1 cellular context compared by ENCODE assay signal in genomic region chr2:39437522-39438296, GRCh38.
TF ChIP-seq lines count a peak whose summit lies in the region.

No MANE protein-coding gene starts in this region.

TF ChIP-seq in HepG2, 621 proteins besides CTCF, POLR2A, EP300 and RAD21 (continued from another document and continues in another):
- 0 out of 2 replicates have a peak, but pooled peaks have one; percentile 50 for TF ChIP-seq MEF2D (CRISPR knock-in tag; IDR thresholded peaks at IDR 0.05)
- no peak for TF ChIP-seq ZFP62 (CRISPR knock-in tag; IDR thresholded peaks at IDR 0.05)
- TF ChIP-seq, protein P1, sequence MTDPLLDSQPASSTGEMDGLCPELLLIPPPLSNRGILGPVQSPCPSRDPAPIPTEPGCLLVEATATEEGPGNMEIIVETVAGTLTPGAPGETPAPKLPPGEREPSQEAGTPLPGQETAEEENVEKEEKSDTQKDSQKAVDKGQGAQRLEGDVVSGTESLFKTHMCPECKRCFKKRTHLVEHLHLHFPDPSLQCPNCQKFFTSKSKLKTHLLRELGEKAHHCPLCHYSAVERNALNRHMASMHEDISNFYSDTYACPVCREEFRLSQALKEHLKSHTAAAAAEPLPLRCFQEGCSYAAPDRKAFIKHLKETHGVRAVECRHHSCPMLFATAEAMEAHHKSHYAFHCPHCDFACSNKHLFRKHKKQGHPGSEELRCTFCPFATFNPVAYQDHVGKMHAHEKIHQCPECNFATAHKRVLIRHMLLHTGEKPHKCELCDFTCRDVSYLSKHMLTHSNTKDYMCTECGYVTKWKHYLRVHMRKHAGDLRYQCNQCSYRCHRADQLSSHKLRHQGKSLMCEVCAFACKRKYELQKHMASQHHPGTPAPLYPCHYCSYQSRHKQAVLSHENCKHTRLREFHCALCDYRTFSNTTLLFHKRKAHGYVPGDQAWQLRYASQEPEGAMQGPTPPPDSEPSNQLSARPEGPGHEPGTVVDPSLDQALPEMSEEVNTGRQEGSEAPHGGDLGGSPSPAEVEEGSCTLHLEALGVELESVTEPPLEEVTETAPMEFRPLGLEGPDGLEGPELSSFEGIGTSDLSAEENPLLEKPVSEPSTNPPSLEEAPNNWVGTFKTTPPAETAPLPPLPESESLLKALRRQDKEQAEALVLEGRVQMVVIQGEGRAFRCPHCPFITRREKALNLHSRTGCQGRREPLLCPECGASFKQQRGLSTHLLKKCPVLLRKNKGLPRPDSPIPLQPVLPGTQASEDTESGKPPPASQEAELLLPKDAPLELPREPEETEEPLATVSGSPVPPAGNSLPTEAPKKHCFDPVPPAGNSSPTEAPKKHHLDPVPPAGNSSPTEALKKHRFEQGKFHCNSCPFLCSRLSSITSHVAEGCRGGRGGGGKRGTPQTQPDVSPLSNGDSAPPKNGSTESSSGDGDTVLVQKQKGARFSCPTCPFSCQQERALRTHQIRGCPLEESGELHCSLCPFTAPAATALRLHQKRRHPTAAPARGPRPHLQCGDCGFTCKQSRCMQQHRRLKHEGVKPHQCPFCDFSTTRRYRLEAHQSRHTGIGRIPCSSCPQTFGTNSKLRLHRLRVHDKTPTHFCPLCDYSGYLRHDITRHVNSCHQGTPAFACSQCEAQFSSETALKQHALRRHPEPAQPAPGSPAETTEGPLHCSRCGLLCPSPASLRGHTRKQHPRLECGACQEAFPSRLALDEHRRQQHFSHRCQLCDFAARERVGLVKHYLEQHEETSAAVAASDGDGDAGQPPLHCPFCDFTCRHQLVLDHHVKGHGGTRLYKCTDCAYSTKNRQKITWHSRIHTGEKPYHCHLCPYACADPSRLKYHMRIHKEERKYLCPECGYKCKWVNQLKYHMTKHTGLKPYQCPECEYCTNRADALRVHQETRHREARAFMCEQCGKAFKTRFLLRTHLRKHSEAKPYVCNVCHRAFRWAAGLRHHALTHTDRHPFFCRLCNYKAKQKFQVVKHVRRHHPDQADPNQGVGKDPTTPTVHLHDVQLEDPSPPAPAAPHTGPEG (CRISPR knock-in tag; IDR thresholded peaks at IDR 0.05): peak; percentile 5; the same call in 1 of the 2 replicates
- TF ChIP-seq CSRNP1 (CRISPR knock-in tag; IDR thresholded peaks at IDR 0.05): 0 out of 2 replicates have a peak, but pooled peaks have one; percentile 42
- no peak; the same call in 1 of the 2 replicates for TF ChIP-seq ZC3H4 (CRISPR knock-in tag; IDR thresholded peaks at IDR 0.05; ENCODE audit: borderline replicate concordance)
- peak; percentile 57; the same call in 1 of the 2 replicates for TF ChIP-seq ZNF788 (CRISPR knock-in tag; IDR thresholded peaks at IDR 0.05; ENCODE audit: borderline replicate concordance)
- no peak for TF ChIP-seq ZNF20 (CRISPR knock-in tag; IDR thresholded peaks at IDR 0.05)
- TF ChIP-seq, protein P2, sequence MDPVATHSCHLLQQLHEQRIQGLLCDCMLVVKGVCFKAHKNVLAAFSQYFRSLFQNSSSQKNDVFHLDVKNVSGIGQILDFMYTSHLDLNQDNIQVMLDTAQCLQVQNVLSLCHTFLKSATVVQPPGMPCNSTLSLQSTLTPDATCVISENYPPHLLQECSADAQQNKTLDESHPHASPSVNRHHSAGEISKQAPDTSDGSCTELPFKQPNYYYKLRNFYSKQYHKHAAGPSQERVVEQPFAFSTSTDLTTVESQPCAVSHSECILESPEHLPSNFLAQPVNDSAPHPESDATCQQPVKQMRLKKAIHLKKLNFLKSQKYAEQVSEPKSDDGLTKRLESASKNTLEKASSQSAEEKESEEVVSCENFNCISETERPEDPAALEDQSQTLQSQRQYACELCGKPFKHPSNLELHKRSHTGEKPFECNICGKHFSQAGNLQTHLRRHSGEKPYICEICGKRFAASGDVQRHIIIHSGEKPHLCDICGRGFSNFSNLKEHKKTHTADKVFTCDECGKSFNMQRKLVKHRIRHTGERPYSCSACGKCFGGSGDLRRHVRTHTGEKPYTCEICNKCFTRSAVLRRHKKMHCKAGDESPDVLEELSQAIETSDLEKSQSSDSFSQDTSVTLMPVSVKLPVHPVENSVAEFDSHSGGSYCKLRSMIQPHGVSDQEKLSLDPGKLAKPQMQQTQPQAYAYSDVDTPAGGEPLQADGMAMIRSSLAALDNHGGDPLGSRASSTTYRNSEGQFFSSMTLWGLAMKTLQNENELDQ (CRISPR knock-in tag; IDR thresholded peaks at IDR 0.05; ENCODE audit: borderline replicate concordance): no peak
- no peak for TF ChIP-seq ZBTB7A (CRISPR knock-in tag; IDR thresholded peaks at IDR 0.05)
- peak; percentile 41 for TF ChIP-seq ASH2L (IDR thresholded peaks at IDR 0.05; ENCODE audit: insufficient read length, low read depth, low read length)
- TF ChIP-seq GABPB1 (CRISPR knock-in tag; IDR thresholded peaks at IDR 0.05): peak; percentile 75
- no peak for TF ChIP-seq SP1 (IDR thresholded peaks at IDR 0.05)
- 0 out of 2 replicates have a peak, but pooled peaks have one; percentile 27 for TF ChIP-seq SP1 (CRISPR knock-in tag; IDR thresholded peaks at IDR 0.05)
- TF ChIP-seq, protein P3, sequence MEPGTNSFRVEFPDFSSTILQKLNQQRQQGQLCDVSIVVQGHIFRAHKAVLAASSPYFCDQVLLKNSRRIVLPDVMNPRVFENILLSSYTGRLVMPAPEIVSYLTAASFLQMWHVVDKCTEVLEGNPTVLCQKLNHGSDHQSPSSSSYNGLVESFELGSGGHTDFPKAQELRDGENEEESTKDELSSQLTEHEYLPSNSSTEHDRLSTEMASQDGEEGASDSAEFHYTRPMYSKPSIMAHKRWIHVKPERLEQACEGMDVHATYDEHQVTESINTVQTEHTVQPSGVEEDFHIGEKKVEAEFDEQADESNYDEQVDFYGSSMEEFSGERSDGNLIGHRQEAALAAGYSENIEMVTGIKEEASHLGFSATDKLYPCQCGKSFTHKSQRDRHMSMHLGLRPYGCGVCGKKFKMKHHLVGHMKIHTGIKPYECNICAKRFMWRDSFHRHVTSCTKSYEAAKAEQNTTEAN (CRISPR knock-in tag; conservative IDR thresholded peaks at IDR 0.05): no peak; the same call in 1 of the 2 replicates
- TF ChIP-seq, protein P4, sequence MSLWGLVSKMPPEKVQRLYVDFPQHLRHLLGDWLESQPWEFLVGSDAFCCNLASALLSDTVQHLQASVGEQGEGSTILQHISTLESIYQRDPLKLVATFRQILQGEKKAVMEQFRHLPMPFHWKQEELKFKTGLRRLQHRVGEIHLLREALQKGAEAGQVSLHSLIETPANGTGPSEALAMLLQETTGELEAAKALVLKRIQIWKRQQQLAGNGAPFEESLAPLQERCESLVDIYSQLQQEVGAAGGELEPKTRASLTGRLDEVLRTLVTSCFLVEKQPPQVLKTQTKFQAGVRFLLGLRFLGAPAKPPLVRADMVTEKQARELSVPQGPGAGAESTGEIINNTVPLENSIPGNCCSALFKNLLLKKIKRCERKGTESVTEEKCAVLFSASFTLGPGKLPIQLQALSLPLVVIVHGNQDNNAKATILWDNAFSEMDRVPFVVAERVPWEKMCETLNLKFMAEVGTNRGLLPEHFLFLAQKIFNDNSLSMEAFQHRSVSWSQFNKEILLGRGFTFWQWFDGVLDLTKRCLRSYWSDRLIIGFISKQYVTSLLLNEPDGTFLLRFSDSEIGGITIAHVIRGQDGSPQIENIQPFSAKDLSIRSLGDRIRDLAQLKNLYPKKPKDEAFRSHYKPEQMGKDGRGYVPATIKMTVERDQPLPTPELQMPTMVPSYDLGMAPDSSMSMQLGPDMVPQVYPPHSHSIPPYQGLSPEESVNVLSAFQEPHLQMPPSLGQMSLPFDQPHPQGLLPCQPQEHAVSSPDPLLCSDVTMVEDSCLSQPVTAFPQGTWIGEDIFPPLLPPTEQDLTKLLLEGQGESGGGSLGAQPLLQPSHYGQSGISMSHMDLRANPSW (CRISPR knock-in tag; IDR thresholded peaks at IDR 0.05; ENCODE audit: borderline replicate concordance): no peak
- no peak for TF ChIP-seq ZNF207 (IDR thresholded peaks at IDR 0.05; ENCODE audit: borderline replicate concordance)
- no peak for TF ChIP-seq ZNF720 (CRISPR knock-in tag; IDR thresholded peaks at IDR 0.05)
- TF ChIP-seq MEIS1 (CRISPR knock-in tag; IDR thresholded peaks at IDR 0.05; ENCODE audit: borderline replicate concordance): 0 out of 2 replicates have a peak, but pooled peaks have one; percentile 91
- TF ChIP-seq, protein P5, sequence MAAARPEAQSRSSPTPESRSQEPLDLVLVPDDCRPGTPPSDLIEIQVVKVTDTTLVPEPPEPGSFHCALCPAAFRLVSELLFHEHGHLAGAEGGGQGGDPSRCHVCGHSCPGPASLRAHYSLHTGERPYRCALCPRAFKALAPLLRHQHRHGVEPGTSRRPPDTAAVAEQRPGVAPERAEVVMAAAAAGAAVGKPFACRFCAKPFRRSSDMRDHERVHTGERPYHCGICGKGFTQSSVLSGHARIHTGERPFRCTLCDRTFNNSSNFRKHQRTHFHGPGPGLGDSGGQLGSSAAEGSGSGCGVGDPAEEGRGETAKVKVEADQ (CRISPR knock-in tag; IDR thresholded peaks at IDR 0.05; ENCODE audit: borderline replicate concordance): no peak
- TF ChIP-seq ZSCAN31 (CRISPR knock-in tag; IDR thresholded peaks at IDR 0.05; ENCODE audit: low read depth): no peak; the same call in 1 of the 2 replicates
- no peak for TF ChIP-seq NFIB (CRISPR knock-in tag; IDR thresholded peaks at IDR 0.05; ENCODE audit: borderline replicate concordance)
- no peak for TF ChIP-seq MATR3 (CRISPR knock-in tag; IDR thresholded peaks at IDR 0.05)
- TF ChIP-seq MNT (IDR thresholded peaks at IDR 0.05): no peak
- no peak for TF ChIP-seq ZBTB34 (CRISPR knock-in tag; IDR thresholded peaks at IDR 0.05)
- no peak for TF ChIP-seq KLF16 (CRISPR knock-in tag; IDR thresholded peaks at IDR 0.05)
- TF ChIP-seq, protein P6, sequence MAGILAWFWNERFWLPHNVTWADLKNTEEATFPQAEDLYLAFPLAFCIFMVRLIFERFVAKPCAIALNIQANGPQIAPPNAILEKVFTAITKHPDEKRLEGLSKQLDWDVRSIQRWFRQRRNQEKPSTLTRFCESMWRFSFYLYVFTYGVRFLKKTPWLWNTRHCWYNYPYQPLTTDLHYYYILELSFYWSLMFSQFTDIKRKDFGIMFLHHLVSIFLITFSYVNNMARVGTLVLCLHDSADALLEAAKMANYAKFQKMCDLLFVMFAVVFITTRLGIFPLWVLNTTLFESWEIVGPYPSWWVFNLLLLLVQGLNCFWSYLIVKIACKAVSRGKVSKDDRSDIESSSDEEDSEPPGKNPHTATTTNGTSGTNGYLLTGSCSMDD (CRISPR knock-in tag; IDR thresholded peaks at IDR 0.05): no peak
- no peak for TF ChIP-seq HCFC1 (IDR thresholded peaks at IDR 0.05; ENCODE audit: low read depth, low read length)
- no peak; the same call in 1 of the 2 replicates for TF ChIP-seq KLF11 (CRISPR knock-in tag; IDR thresholded peaks at IDR 0.05)
- peak; percentile 39 for TF ChIP-seq PHF8 (CRISPR knock-in tag; IDR thresholded peaks at IDR 0.05)
- TF ChIP-seq, protein P7, sequence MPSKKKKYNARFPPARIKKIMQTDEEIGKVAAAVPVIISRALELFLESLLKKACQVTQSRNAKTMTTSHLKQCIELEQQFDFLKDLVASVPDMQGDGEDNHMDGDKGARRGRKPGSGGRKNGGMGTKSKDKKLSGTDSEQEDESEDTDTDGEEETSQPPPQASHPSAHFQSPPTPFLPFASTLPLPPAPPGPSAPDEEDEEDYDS (CRISPR knock-in tag; IDR thresholded peaks at IDR 0.05): peak; percentile 76
- TF ChIP-seq TFDP2 (CRISPR knock-in tag; IDR thresholded peaks at IDR 0.05): no peak
- TF ChIP-seq ZNF34 (CRISPR knock-in tag; IDR thresholded peaks at IDR 0.05; ENCODE audit: borderline replicate concordance): no peak
- no peak for TF ChIP-seq ATF7-NPFF (CRISPR knock-in tag; IDR thresholded peaks at IDR 0.05; ENCODE audit: low read depth)
- no peak for TF ChIP-seq ZNF33A (CRISPR knock-in tag; IDR thresholded peaks at IDR 0.05; ENCODE audit: borderline replicate concordance)
- TF ChIP-seq, protein P8, sequence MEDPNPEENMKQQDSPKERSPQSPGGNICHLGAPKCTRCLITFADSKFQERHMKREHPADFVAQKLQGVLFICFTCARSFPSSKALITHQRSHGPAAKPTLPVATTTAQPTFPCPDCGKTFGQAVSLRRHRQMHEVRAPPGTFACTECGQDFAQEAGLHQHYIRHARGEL (CRISPR knock-in tag; IDR thresholded peaks at IDR 0.05): peak; percentile 53; the same call in 1 of the 2 replicates
